ENCODE assay signal across 8 cellular contexts in the genomic region with DNA sequence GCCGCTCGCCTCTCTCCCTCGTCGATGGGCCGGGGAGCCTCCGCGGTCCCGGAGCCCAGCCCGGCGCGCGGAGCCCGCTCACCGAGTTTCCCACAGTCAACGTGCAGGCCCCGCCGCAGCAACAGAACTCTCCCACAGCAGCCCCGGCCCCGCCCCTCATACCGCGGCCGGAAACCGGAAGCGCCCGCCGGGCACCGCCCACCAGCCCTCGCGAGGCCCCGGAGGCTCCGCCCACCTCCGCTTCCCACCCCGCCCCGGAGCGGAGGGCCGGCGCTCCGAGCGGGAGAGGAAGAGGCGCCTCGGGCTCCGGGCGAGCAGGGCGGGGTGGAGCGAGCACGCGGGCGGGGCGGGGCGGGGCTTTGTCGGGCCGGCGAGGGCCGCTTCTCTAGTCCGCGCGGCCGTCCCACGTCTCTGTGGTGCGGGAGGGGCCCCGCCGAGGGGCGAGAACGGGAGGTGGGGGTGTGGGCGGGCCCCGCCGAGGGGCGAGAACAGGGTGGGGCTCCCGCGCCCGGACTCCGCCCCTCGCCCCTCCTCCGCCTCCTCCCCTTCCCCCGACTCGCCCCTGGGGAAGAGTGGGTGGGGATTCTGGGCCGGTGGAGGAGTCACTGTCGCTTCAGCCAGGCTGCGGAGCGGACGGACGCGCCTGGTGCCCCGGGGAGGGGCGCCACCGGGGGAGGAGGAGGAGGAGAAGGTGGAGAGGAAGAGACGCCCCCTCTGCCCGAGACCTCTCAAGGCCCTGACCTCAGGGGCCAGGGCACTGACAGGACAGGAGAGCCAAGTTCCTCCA. TPM values are rescaled to one million over a fixed set of nuclear protein-coding genes. Genes with fewer than 3 reads are reported as not detected.
DNase-seq lines count a peak whose midpoint lies in the region; ATAC-seq, FAIRE-seq and TF ChIP-seq lines count a peak whose summit lies in the region.

ABCD1 (plus strand) TSS at position 605 of the 787 bp plus-strand sequence. CDS start 411 bp downstream, outside the sequence.
BCAP31 (minus strand) TSS at position 136 of the 787 bp plus-strand sequence. CDS start 1,143 bp downstream, outside the sequence.

- no peaks in the 10 kb centered on the region for H3K27me3 ChIP-seq in right atrium auricular region

- H3K4me3 ChIP-seq in right atrium auricular region (peak within 1 kb of the TSS; percentile 65 to 71), urinary bladder (ENCODE audit: low read depth, low read length) (peak within 1 kb of the TSS; percentile 76)

- peak; percentile 31; the same call in 1 of the 2 replicates for TF ChIP-seq POLR2A in GM12891 (IDR thresholded peaks at IDR 0.05; ENCODE audit: low read depth, low read length)

- TF ChIP-seq CTCF in right atrium auricular region (IDR thresholded peaks at IDR 0.05): no peak

- no peaks in the 10 kb centered on the region for H3K36me3 Mint-ChIP-seq in T-helper 17 cell (ENCODE audit: low read depth)

- H3K4me1 Mint-ChIP-seq in T-helper 17 cell: peaks cover 16% of the 10 kb centered on the region

- H3K27ac ChIP-seq in right atrium auricular region: peak within 1 kb of the TSS; percentile 84 to 89
- peak within 1 kb of the TSS; percentile 89 for H3K27ac ChIP-seq in urinary bladder (ENCODE audit: low read depth)

- WGBS in urinary bladder: under 1% methylated on average over 67 of the region's 88 CpGs

- H3K27ac Mint-ChIP-seq in T-helper 17 cell: peak within 1 kb of the TSS; percentile 56

- no peaks in the 10 kb centered on the region for H3K27me3 Mint-ChIP-seq in T-helper 17 cell

- ATAC-seq in HG02763 (IDR thresholded peaks at IDR 0.05; ENCODE audit: unreplicated experiment) (peak; percentile 59), T-helper 17 cell (peak; percentile 80)

- H3K4me3 Mint-ChIP-seq in T-helper 17 cell: peak within 1 kb of the TSS; percentile 87

- no peaks in the 10 kb centered on the region for H3K9me3 ChIP-seq in T-helper 17 cell (ENCODE audit: control insufficient read depth, low read length, poor library complexity, severe bottlenecking)
- H3K9me3 ChIP-seq in right atrium auricular region: no peaks in the 10 kb centered on the region

- H3K4me1 ChIP-seq in right atrium auricular region (peaks cover 0 to 49% of the 10 kb centered on the region in 2 donors), urinary bladder (ENCODE audit: insufficient read depth) (no peaks in the 10 kb centered on the region)

- DNase-seq in GM12891 (ENCODE audit: insufficient read length, low spot score) (peak; percentile 86), NCI-H146 (lab: John Stamatoyannopoulos, UW) (peak; percentile 96), T-helper 17 cell (peak; percentile 83 to 88 (median 87)), amygdala (lab: John Stamatoyannopoulos, UW) (peak in 53 of 56 donors; percentile 18 to 94 (median 80)), right atrium auricular region (ENCODE audit: low spot score) (peak; percentile 83), pulmonary artery endothelial cell (ENCODE audit: low read depth, low spot score) (peak; percentile 45)

- H3K36me3 ChIP-seq in right atrium auricular region (peaks cover 14% of the 10 kb centered on the region), urinary bladder (ENCODE audit: insufficient read depth) (peaks cover 2% of the 10 kb centered on the region)

- peak; percentile 87 for FAIRE-seq in GM12891 (lab: Jason Lieb, UNC)

TF ChIP-seq in GM12891, 5 proteins besides CTCF, POLR2A, EP300 and RAD21:
- TF ChIP-seq PAX5 (IDR thresholded peaks at IDR 0.05; ENCODE audit: insufficient read depth, low read length, severe bottlenecking): no peak
- TF ChIP-seq POU2F2 (IDR thresholded peaks at IDR 0.05; ENCODE audit: low read depth, low read length): no peak
- no peak; the same call in 1 of the 2 replicates for TF ChIP-seq POLR2AphosphoS5 (IDR thresholded peaks at IDR 0.05; ENCODE audit: low read depth, low read length)
- peak; percentile 41; the same call in 1 of the 2 replicates for TF ChIP-seq TAF1 (IDR thresholded peaks at IDR 0.05; ENCODE audit: low read depth, low read length)
- TF ChIP-seq SPI1 (IDR thresholded peaks at IDR 0.05; ENCODE audit: low read depth, low read length): peak; percentile 16; the same call in 1 of the 2 replicates
TF ChIP-seq in GM12891: peak in this region for 2.

RNA-seq across cellular contexts. Expression of gene ABCD1, which starts in this region (rescaled TPM):
- polyA plus RNA-seq in GM12891 (2012; ENCODE audit: low read depth, missing spikeins): 2.1 TPM
- total RNA-seq in T-helper 17 cell (10 to 100 TPM; 14.7 to 17.7 TPM), right atrium auricular region (10 to 100 TPM; 15.2 to 18.0 TPM), pulmonary artery endothelial cell (9.5 and 9.6 TPM in 2 replicates), urinary bladder (5.2 TPM)
- 19.0 TPM for polyA plus RNA-seq in urinary bladder

RNA-seq across cellular contexts. Expression of gene BCAP31, which starts in this region (rescaled TPM):
- 105 TPM for polyA plus RNA-seq in GM12891 (2012; ENCODE audit: low read depth, missing spikeins)
- total RNA-seq in T-helper 17 cell (100 to 1,000 TPM; 101 TPM), right atrium auricular region (100 to 1,000 TPM in 1 of 2 donors, 10 to 100 TPM in 1; 86.3 to 109 TPM), pulmonary artery endothelial cell (304 and 323 TPM in 2 replicates), urinary bladder (68.6 TPM)
- 239 TPM for polyA plus RNA-seq in urinary bladder

Comparison
In these comparisons a context has a peak if more than half of its experiments do, and no peak if none do; other contexts are left out.
1. Peak in every context shown above with its lines: DNase-seq, ATAC-seq, H3K4me3 ChIP-seq and H3K27ac ChIP-seq.
2. DNase-seq: peak in every context shown above with its lines; median percentile 96 in NCI-H146; 87 in T-helper 17 cell; 86 in GM12891; 83 in right atrium auricular region; 80 in amygdala; 45 in pulmonary artery endothelial cell.